In the genomic region with DNA sequence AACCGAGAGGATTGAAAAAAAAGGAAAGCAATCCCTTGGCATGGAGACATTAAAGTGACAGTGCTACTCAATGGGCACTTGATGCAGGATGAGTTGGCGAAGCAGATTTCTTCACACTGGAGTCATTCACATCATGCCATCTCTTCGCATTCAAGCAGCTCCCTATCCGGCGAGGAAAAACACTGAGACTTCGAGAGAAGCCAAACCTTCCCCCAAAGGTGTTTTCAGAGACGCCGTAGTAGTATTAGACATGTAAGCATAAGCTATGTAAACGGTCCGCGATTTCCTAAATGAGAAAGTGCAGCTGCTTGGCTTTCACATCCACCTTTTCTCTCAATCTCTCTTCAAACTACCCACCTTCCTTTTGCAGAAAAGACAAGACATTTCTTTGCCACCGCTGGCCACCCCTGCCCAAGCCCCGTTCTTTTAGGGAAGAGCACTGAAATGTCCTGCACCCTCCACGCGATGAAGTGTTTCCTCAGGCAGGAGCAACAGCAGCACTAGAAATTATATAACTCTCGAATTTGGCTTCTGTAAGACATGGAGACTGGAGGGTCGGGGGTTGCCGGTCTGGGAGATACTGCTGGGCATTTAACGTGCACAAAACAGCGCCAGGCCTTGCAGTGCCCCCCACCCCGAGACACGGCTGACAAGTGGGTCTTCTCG, we compare ENCODE assay signal across 8 cellular contexts. TPM values are rescaled to one million over a fixed set of nuclear protein-coding genes. Genes with fewer than 3 reads are reported as not detected.
DNase-seq lines count a peak whose midpoint lies in the region; ATAC-seq, FAIRE-seq and TF ChIP-seq lines count a peak whose summit lies in the region.

A gene (minus strand): TSS at position 13 of the 666 bp plus-strand sequence.

- H3K27ac Mint-ChIP-seq in activated B cell treated with CpG ODN at 0.5 μM for 24 hours: peak within 1 kb of the TSS; percentile 94

- H3K4me3 Mint-ChIP-seq in activated B cell treated with CpG ODN at 0.5 μM for 24 hours: peak within 1 kb of the TSS; percentile 99

- H3K9me3 Mint-ChIP-seq in activated B cell treated with CpG ODN at 0.5 μM for 24 hours: no peaks in the 10 kb centered on the region

- peak; percentile 9 for FAIRE-seq in HTR-8/SVneo (lab: Jason Lieb, UNC)

- no peaks in the 10 kb centered on the region for H3K36me3 ChIP-seq in urinary bladder (ENCODE audit: insufficient read depth)

- peaks cover 28% of the 10 kb centered on the region for H3K4me1 Mint-ChIP-seq in activated B cell treated with CpG ODN at 0.5 μM for 24 hours

- H3K4me1 ChIP-seq in mononuclear cell (ENCODE audit: insufficient read depth, low read length) (peaks cover 21% of the 10 kb centered on the region), urinary bladder (ENCODE audit: insufficient read depth) (no peaks in the 10 kb centered on the region)

- DNase-seq in NCI-H82 (lab: John Stamatoyannopoulos, UW) (peak; percentile 50), NCI-H82 treated with DMSO at 0.1 percent for 48 hours (lab: John Stamatoyannopoulos, UW; ENCODE audit: unreplicated experiment) (no peak), HTR-8/SVneo (ENCODE audit: insufficient read length, low spot score) (peak; percentile 28), activated B cell treated with CpG ODN at 0.5 μM for 24 hours (no peak), erythroblast (lab: John Stamatoyannopoulos, UW) (peak; percentile 29 to 58), SKM-1 treated with dmso at 0.1 percent for 144 hours (lab: John Stamatoyannopoulos, UW; ENCODE audit: unreplicated experiment) (no peak)

- ATAC-seq in activated B cell treated with CpG ODN at 0.5 μM for 24 hours (ENCODE audit: low read depth): peak; percentile 0

- no peaks in the 10 kb centered on the region for H3K27me3 ChIP-seq in mononuclear cell (ENCODE audit: insufficient read depth, low read length)

- intact Hi-C loops in activated B cell treated with CpG ODN at 0.5 μM for 24 hours (cut with micrococcal nuclease): no loop called here

- peaks cover 31% of the 10 kb centered on the region for H3K36me3 Mint-ChIP-seq in activated B cell treated with CpG ODN at 0.5 μM for 24 hours (ENCODE audit: low read depth)

- POLR2A ChIA-PET in activated B cell treated with CpG ODN at 0.5 μM for 24 hours (lab: Charles Lee): interaction anchor here (1.3 to 5.2 kb wide), 6 partner anchors 20 to 442 kb away, joined by 3 to 102 read pairs (median 6); a partner anchor contains a TSS

- TF ChIP-seq CTCF in activated B cell treated with CpG ODN at 0.5 μM for 24 hours (IDR thresholded peaks at IDR 0.05): no peak

- H3K9me3 ChIP-seq in mononuclear cell (ENCODE audit: low read depth, low read length): no peaks in the 10 kb centered on the region

- 1% methylated on average over 23 of the region's 23 CpGs for WGBS in urinary bladder

- peak within 1 kb of the TSS; percentile 94 for H3K27ac ChIP-seq in urinary bladder (ENCODE audit: low read depth)

- H3K27me3 Mint-ChIP-seq in activated B cell treated with CpG ODN at 0.5 μM for 24 hours: peaks cover 2% of the 10 kb centered on the region

- H3K4me3 ChIP-seq in mononuclear cell (ENCODE audit: low read length): peak within 1 kb of the TSS; percentile 81
- peak within 1 kb of the TSS; percentile 74 for H3K4me3 ChIP-seq in urinary bladder (ENCODE audit: low read depth, low read length)

- TF ChIP-seq POLR2A in erythroblast (IDR thresholded peaks at IDR 0.05; ENCODE audit: low read length): no peak

- CTCF ChIA-PET in activated B cell treated with CpG ODN at 0.5 μM for 24 hours (lab: Charles Lee): interaction anchor here (2.6 kb wide), 1 partner anchor 21 kb away, joined by 16 read pairs; a partner anchor contains a TSS

RNA-seq across cellular contexts. Expression of the gene that starts here (rescaled TPM):
- total RNA-seq in activated B cell treated with CpG ODN at 0.5 μM for 24 hours (2.3 and 2.7 TPM in 2 replicates), mononuclear cell (1.6 TPM), urinary bladder (42.4 TPM)
- 3.4 TPM for polyA plus RNA-seq in urinary bladder

Comparison
In these comparisons a context has a peak if more than half of its experiments do, and no peak if none do; other contexts are left out.
1. RNA of the gene that starts here (total RNA-seq): 42.4 TPM in urinary bladder (single experiment); 2.3 to 2.7 TPM in activated B cell treated with CpG ODN at 0.5 μM for 24 hours and 1.6 TPM in mononuclear cell (single experiment); every median in the first group is over 10 times any median in the second.
2. DNase-seq: peak in NCI-H82 (single experiment), HTR-8/SVneo (single experiment) and erythroblast (2 of 2); none in NCI-H82 treated with DMSO at 0.1 percent for 48 hours (single experiment), activated B cell treated with CpG ODN at 0.5 μM for 24 hours (single experiment) and SKM-1 treated with dmso at 0.1 percent for 144 hours (single experiment).